In genomic region chr12:1566449-1567135, GRCh38 we compare ENCODE assay signal across 12 cellular contexts.
"Had no signal": no experiment of that assay in that cellular context is flagged by ENCODE, and none has a peak within 500 bp of the region (broad histone marks: within the 10 kb centered on the region; RNA-seq: fewer than 3 reads in every experiment).

No MANE protein-coding gene starts in this region.

- H3K9me3 ChIP-seq: ovary had no signal

- H3K27ac Mint-ChIP-seq: activated CD8-positive, alpha-beta T cell treated with anti-CD3 and anti-CD28 coated beads, Interleukin-2, amount 10 ng/mL, durations not matched to agents 7 days and 5 days; activated naive CD4-positive, alpha-beta T cell treated with anti-CD3 and anti-CD28 coated beads, Interleukin-2, amount 50 U/mL, for 72 hours; activated T-cell treated with anti-CD3 and anti-CD28 coated beads, Interleukin-2, amount 50 U/mL, for 72 hours; natural killer cell treated with Interleukin-12 subunit alpha and Interleukin-12 subunit beta and Interleukin-15 and Interleukin-18, amount 100 ng/mL, for 72 hours; stimulated activated memory B cell treated with anti-CD40 and anti-IgM and Interleukin-4, amounts not matched to agents 10 μg/mL and 1 μg/mL and 100 μg/mL, for 72 hours had no signal

- H3K4me3 ChIP-seq: ovary had no signal

- DNase-seq: activated CD4-positive, alpha-beta T cell treated with anti-CD3 and anti-CD28 coated beads for 48 hours; activated CD8-positive, alpha-beta memory T cell treated with anti-CD3 and anti-CD28 coated beads, Interleukin-2, amount 50 U/mL, for 48 hours; activated CD8-positive, alpha-beta T cell treated with anti-CD3 and anti-CD28 coated beads, Interleukin-2, amount 10 ng/mL, durations not matched to agents 7 days and 5 days; activated gamma-delta T cell; activated T-cell treated with anti-CD3 and anti-CD28 coated beads, Interleukin-2, amount 50 U/mL, for 72 hours; left ventricle myocardium superior; mesendoderm; ovary had no signal

- FAIRE-seq: colon had no signal

- H3K9me3 Mint-ChIP-seq: activated naive CD4-positive, alpha-beta T cell treated with anti-CD3 and anti-CD28 coated beads, Interleukin-2, amount 50 U/mL, for 72 hours; activated T-cell treated with anti-CD3 and anti-CD28 coated beads, Interleukin-2, amount 50 U/mL, for 72 hours; natural killer cell treated with Interleukin-12 subunit alpha and Interleukin-12 subunit beta and Interleukin-15 and Interleukin-18, amount 100 ng/mL, for 72 hours; stimulated activated memory B cell treated with anti-CD40 and anti-IgM and Interleukin-4, amounts not matched to agents 10 μg/mL and 1 μg/mL and 100 μg/mL, for 72 hours had no signal

- H3K4me3 Mint-ChIP-seq: activated CD8-positive, alpha-beta T cell treated with anti-CD3 and anti-CD28 coated beads, Interleukin-2, amount 10 ng/mL, durations not matched to agents 7 days and 5 days; activated T-cell treated with anti-CD3 and anti-CD28 coated beads, Interleukin-2, amount 50 U/mL, for 72 hours; natural killer cell treated with Interleukin-12 subunit alpha and Interleukin-12 subunit beta and Interleukin-15 and Interleukin-18, amount 100 ng/mL, for 72 hours; stimulated activated memory B cell treated with anti-CD40 and anti-IgM and Interleukin-4, amounts not matched to agents 10 μg/mL and 1 μg/mL and 100 μg/mL, for 72 hours had no signal

- H3K27me3 Mint-ChIP-seq: stimulated activated memory B cell treated with anti-CD40 and anti-IgM and Interleukin-4, amounts not matched to agents 10 μg/mL and 1 μg/mL and 100 μg/mL, for 72 hours had no signal

- H3K36me3 Mint-ChIP-seq: activated naive CD4-positive, alpha-beta T cell treated with anti-CD3 and anti-CD28 coated beads, Interleukin-2, amount 50 U/mL, for 72 hours; natural killer cell treated with Interleukin-12 subunit alpha and Interleukin-12 subunit beta and Interleukin-15 and Interleukin-18, amount 100 ng/mL, for 72 hours had no signal

- H3K27me3 ChIP-seq: ovary had no signal

- H3K27ac ChIP-seq: ovary had no signal

- ATAC-seq: activated CD8-positive, alpha-beta T cell treated with anti-CD3 and anti-CD28 coated beads, Interleukin-2, amount 10 ng/mL, durations not matched to agents 7 days and 5 days; activated naive CD4-positive, alpha-beta T cell treated with anti-CD3 and anti-CD28 coated beads, Interleukin-2, amount 50 U/mL, for 72 hours; activated T-cell treated with anti-CD3 and anti-CD28 coated beads, Interleukin-2, amount 50 U/mL, for 72 hours; left ventricle myocardium superior; natural killer cell treated with Interleukin-12 subunit alpha and Interleukin-12 subunit beta and Interleukin-15 and Interleukin-18, amount 100 ng/mL, for 72 hours; stimulated activated memory B cell treated with anti-CD40 and anti-IgM and Interleukin-4, amounts not matched to agents 10 μg/mL and 1 μg/mL and 100 μg/mL, for 72 hours had no signal

- H3K36me3 ChIP-seq: ovary had no signal
